Comparison of ENCODE assay signal across 1 cellular context in the genomic region with DNA sequence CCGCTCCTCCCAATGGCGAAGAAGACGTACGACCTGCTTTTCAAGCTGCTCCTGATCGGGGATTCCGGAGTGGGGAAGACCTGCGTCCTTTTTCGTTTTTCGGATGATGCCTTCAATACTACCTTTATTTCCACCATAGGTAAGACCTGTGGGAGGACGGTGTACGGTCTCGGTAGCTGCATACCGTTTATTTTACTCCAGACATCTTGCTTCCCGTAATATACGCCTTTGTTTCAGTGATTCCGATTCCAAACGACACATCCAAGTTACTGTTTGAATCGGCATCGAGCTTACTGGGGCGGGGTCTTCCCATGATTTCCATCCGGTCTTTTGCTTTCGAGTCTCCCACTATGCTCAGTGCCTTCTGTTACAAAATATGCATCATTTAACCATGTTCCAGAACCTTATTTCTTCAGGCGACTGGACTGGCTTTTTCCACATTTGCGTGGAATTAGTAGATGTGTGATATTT.
TF ChIP-seq lines count a peak whose summit lies in the region.

No MANE protein-coding gene starts in this region.

TF ChIP-seq in IMR-90, 13 proteins besides CTCF, POLR2A, EP300 and RAD21:
- TF ChIP-seq, protein P1, sequence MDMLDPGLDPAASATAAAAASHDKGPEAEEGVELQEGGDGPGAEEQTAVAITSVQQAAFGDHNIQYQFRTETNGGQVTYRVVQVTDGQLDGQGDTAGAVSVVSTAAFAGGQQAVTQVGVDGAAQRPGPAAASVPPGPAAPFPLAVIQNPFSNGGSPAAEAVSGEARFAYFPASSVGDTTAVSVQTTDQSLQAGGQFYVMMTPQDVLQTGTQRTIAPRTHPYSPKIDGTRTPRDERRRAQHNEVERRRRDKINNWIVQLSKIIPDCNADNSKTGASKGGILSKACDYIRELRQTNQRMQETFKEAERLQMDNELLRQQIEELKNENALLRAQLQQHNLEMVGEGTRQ (IDR thresholded peaks at IDR 0.05; ENCODE audit: low read depth, low read length), result no peak
